Comparison of ENCODE assay signal across 8 cellular contexts in the genomic region with DNA sequence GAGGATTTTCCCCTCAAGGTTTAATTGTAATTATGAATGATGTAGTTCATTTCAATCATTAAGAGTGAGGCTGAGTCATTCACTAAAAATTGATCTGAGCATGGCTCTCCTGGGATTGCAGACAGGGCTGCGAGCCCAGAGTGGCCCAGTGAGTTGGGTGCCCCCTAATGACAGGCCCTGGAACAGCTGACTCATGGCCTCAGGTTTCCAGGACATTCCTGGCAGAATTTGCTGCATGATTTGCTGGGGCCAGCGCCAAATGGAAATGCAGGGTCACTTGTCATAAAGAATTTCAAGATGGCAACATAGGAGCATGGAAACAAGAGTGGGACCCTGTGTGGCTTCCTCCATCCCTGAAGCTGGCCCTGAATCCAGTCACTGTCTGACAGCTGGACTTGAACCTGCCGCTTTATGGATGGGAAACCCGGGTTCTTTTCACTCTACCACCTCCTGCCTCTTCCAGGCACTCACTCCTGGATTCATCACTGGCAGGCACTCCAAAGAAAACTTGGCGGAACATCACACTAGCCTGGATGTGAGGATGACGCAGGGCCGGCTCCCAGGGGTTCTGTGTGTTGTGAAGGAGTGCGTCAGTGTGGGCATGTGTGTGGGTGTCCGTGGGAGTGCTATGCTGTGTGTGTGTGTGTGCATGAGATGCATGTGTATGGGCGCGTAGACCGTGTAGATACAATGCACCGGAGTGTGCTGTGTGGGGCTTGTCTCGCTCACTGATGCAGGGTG. TPM values are rescaled to one million over a fixed set of nuclear protein-coding genes. Genes with fewer than 3 reads are reported as not detected.
DNase-seq lines count a peak whose midpoint lies in the region; ATAC-seq and TF ChIP-seq lines count a peak whose summit lies in the region.

No MANE protein-coding gene starts in this region.

- H3K4me1 ChIP-seq in GM23248 (ENCODE audit: insufficient read depth) = peaks cover 10% of the 10 kb centered on the region
- no peaks in the 10 kb centered on the region for H3K4me1 ChIP-seq in CD8-positive, alpha-beta T cell (ENCODE audit: insufficient read depth, low read length)

- H3K9me2 ChIP-seq in GM23248 (ENCODE audit: insufficient read depth) = no peaks in the 10 kb centered on the region

- H3K4me1 Mint-ChIP-seq in CD8-positive, alpha-beta T cell (ENCODE audit: low read depth) = no peaks in the 10 kb centered on the region

- H3K4me2 ChIP-seq in GM23248 (ENCODE audit: unreplicated experiment) = peak overlapping the region; percentile 17

- peak overlapping the region; percentile 4; the same call in 1 of the 2 replicates for H3K27ac ChIP-seq in GM23248
- no peak overlapping the region for H3K27ac ChIP-seq in CD8-positive, alpha-beta T cell (ENCODE audit: low read depth, low read length)

- no peaks in the 10 kb centered on the region for H3K9me3 Mint-ChIP-seq in CD8-positive, alpha-beta T cell

- no peak overlapping the region for H3K9ac ChIP-seq in GM23248

- no peaks in the 10 kb centered on the region for H3K27me3 ChIP-seq in GM23248 (replicated peaks; ENCODE audit: insufficient read depth)
- no peaks in the 10 kb centered on the region for H3K27me3 ChIP-seq in CD8-positive, alpha-beta T cell (ENCODE audit: insufficient read depth, low read length)

- H3K9me3 ChIP-seq in GM23248 (ENCODE audit: low read depth) = no peaks in the 10 kb centered on the region
- no peaks in the 10 kb centered on the region for H3K9me3 ChIP-seq in CD8-positive, alpha-beta T cell (ENCODE audit: low read length)

- H3K4me3 Mint-ChIP-seq in CD8-positive, alpha-beta T cell = no peak overlapping the region

- intact Hi-C loops in CD8-positive, alpha-beta T cell (cut with DNase I, micrococcal nuclease) = no loop called here

- POLR2A ChIA-PET in CD8-positive, alpha-beta T cell (lab: Charles Lee) = no interaction called here

- TF ChIP-seq CTCF in epithelial cell of esophagus (IDR thresholded peaks at IDR 0.05; ENCODE audit: insufficient read depth, low read depth, low read length, missing control alignments) = peak; percentile 47
- TF ChIP-seq CTCF in CD8-positive, alpha-beta T cell (IDR thresholded peaks at IDR 0.05) = no peak

- H3K36me3 ChIP-seq in GM23248 (ENCODE audit: low read depth) = no peaks in the 10 kb centered on the region
- H3K36me3 ChIP-seq in CD8-positive, alpha-beta T cell (ENCODE audit: insufficient read depth, low read length) = no peaks in the 10 kb centered on the region

- no peaks in the 10 kb centered on the region for H3K79me2 ChIP-seq in GM23248 (ENCODE audit: insufficient read depth)

- 53 to 55% methylated on average over 13 to 14 of the region's 14 CpGs for WGBS in GM23248 (ENCODE audit: low coverage in 1 of 2, low lambda C conversion rate in 2 of 2, missing lambda C conversion rate in 2 of 2), 2 experiments

- H4K20me1 ChIP-seq in GM23248 (ENCODE audit: insufficient read depth) = no peaks in the 10 kb centered on the region

- no peak for ATAC-seq in GM19395 (IDR thresholded peaks at IDR 0.05; ENCODE audit: unreplicated experiment)
- ATAC-seq in GM18517 (IDR thresholded peaks at IDR 0.05; ENCODE audit: unreplicated experiment) = no peak
- ATAC-seq in CD8-positive, alpha-beta T cell = no peak

- H3K4me3 ChIP-seq in GM23248 (no peak overlapping the region), epithelial cell of esophagus (ENCODE audit: low read length) (no peak overlapping the region)
- H3K4me3 ChIP-seq in CD8-positive, alpha-beta T cell (ENCODE audit: low read depth, low read length) = no peak overlapping the region

- H3F3A ChIP-seq in GM23248 (ENCODE audit: insufficient read depth) = no peaks in the 10 kb centered on the region

- DNase-seq in AG20443 (ENCODE audit: low spot score) = peak; percentile 78
- DNase-seq in GM23248 = peak; percentile 90
- peak; percentile 39 for DNase-seq in NCI-H774 (lab: John Stamatoyannopoulos, UW)
- DNase-seq in epithelial cell of esophagus (ENCODE audit: low read depth) = peak; percentile 66
- peak; percentile 19 for DNase-seq in non-pigmented ciliary epithelial cell (ENCODE audit: low read depth)
- DNase-seq in CD8-positive, alpha-beta T cell = no peak

- no peak overlapping the region for H2AFZ ChIP-seq in GM23248

- in situ Hi-C loops in GM23248 (cut with MboI) = no loop called here

- CTCF ChIA-PET in CD8-positive, alpha-beta T cell (lab: Charles Lee) = no interaction called here

- H3K36me3 Mint-ChIP-seq in CD8-positive, alpha-beta T cell = no peaks in the 10 kb centered on the region

- H3K27me3 Mint-ChIP-seq in CD8-positive, alpha-beta T cell (ENCODE audit: low read depth) = no peaks in the 10 kb centered on the region

- no peak overlapping the region for H3K27ac Mint-ChIP-seq in CD8-positive, alpha-beta T cell

RNA-seq across cellular contexts. Expression of a gene that starts 15.2 kb away (rescaled TPM):
- 0.25 and 0.43 TPM in 2 replicates for total RNA-seq in GM23248 (2014; rRNA removed; shearing (Covaris generic))
- polyA plus RNA-seq in GM23248 (2016; fragmentation: Nextera tagmentation; extraction: Ambion mirVana) = 0.37 and 0.38 TPM in 2 replicates
- under 1 TPM; 0.41 to 0.47 TPM for total RNA-seq in CD8-positive, alpha-beta T cell

Comparison
In these comparisons a context has a peak if more than half of its experiments do, and no peak if none do; other contexts are left out.
1. DNase-seq: peak in AG20443 (single experiment), GM23248 (single experiment), NCI-H774 (single experiment), epithelial cell of esophagus (single experiment) and non-pigmented ciliary epithelial cell (single experiment); none in CD8-positive, alpha-beta T cell (0 of 7).